ENCODE assay signal across 18 cellular contexts in the genomic region with DNA sequence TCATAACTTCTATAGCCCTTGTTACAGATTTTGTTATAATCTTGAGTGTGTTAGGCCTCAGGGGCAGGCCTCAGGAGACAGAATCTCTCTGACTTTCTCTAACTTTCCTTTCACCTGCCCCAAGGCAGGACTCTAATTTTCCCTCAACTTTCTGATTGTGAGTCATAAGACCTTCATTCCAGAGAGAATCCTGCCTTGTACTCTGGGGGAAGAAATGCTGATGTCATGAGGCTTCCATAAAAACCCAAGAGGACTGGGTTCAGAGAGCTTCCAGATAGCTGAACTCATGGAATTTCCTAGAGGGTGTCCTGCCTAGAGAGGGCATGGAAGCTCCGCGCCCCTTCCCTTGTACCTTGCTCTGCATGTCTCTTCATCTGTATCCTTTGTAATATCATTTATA. TPM values are rescaled to one million over a fixed set of nuclear protein-coding genes. Genes with fewer than 3 reads are reported as not detected.
DNase-seq lines count a peak whose midpoint lies in the region; ATAC-seq, FAIRE-seq and TF ChIP-seq lines count a peak whose summit lies in the region.
"Had no signal": no experiment of that assay in that cellular context is flagged by ENCODE, and none has a peak within 500 bp of the region (broad histone marks: within the 10 kb centered on the region; RNA-seq: fewer than 3 reads in every experiment).

No MANE protein-coding gene starts in this region.

- intact Hi-C loops in kidney (cut with DNase I): no loop called here

- CTCF ChIA-PET in HEK293 (lab: Yijun Ruan, JAX) (no interaction called here), WTC11 (lab: Charles Lee) (no interaction called here)

- H3K36me3 ChIP-seq in HEK293 (ENCODE audit: control insufficient read depth in 2 of 2, insufficient read depth in 1 of 2, low read length in 2 of 2): no peaks in the 10 kb centered on the region
- H3K36me3 ChIP-seq in kidney (ENCODE audit: control insufficient read depth in 1 of 2, insufficient read depth in 2 of 2, low read length in 2 of 2): no peaks in the 10 kb centered on the region
- H3K36me3 ChIP-seq: tibial artery had no signal

- no peak for ATAC-seq in WTC11
- no peak for ATAC-seq in HG03354 (IDR thresholded peaks at IDR 0.05; ENCODE audit: poor library complexity, severe bottlenecking, unreplicated experiment)
- ATAC-seq: HepG2, mucosa of descending colon had no signal

- POLR2A ChIA-PET in HEK293 (lab: Yijun Ruan, JAX): no interaction called here
- POLR2A ChIA-PET in WTC11 (lab: Charles Lee): interaction anchor here (1.2 kb wide), 1 partner anchor 77 kb away, joined by 5 read pairs; a partner anchor contains a TSS

- H3K4me1 ChIP-seq in HEK293 (ENCODE audit: control insufficient read depth, insufficient read depth, low read length) (no peaks in the 10 kb centered on the region), kidney (ENCODE audit: control insufficient read depth in 1 of 2, insufficient read depth in 1 of 2, low read depth in 1 of 2, low read length in 2 of 2) (no peaks in the 10 kb centered on the region)
- H3K4me1 ChIP-seq: tibial artery had no signal

- no peaks in the 10 kb centered on the region for H3K27me3 Mint-ChIP-seq in WTC11 (ENCODE audit: low read depth)
- H3K27me3 Mint-ChIP-seq: activated naive CD8-positive, alpha-beta T cell had no signal

- no peak overlapping the region for H3K4me3 ChIP-seq in HEK293 (ENCODE audit: low read depth, low read length)
- H3K4me3 ChIP-seq in fibroblast of pulmonary artery (replicated peaks; ENCODE audit: low read depth, low read length): no peak overlapping the region
- no peak overlapping the region for H3K4me3 ChIP-seq in skeletal muscle cell (ENCODE audit: low read depth, low read length)
- no peak overlapping the region for H3K4me3 ChIP-seq in kidney (ENCODE audit: low read length in 2 of 2)
- H3K4me3 ChIP-seq: mucosa of descending colon, tibial artery had no signal

- H3K27ac ChIP-seq in HEK293 (ENCODE audit: extremely low read depth, low read depth, low read length): no peak overlapping the region
- H3K27ac ChIP-seq in kidney (ENCODE audit: low read depth in 2 of 2, low read length in 2 of 2): no peak overlapping the region
- no peak overlapping the region for H3K27ac ChIP-seq in substantia nigra (ENCODE audit: low read depth, low read length, poor library complexity, severe bottlenecking)
- H3K27ac ChIP-seq: tibial artery had no signal

- H3K9ac ChIP-seq in kidney (ENCODE audit: low read length in 2 of 2): no peak overlapping the region

- no peaks in the 10 kb centered on the region for H3K9me3 ChIP-seq in HEK293 (ENCODE audit: control insufficient read depth, insufficient read depth, low read depth, low read length)
- H3K9me3 ChIP-seq in kidney (ENCODE audit: control insufficient read depth in 1 of 2, low read length in 2 of 2): no peaks in the 10 kb centered on the region
- H3K9me3 ChIP-seq: mucosa of descending colon, tibial artery had no signal

- no peak for TF ChIP-seq CTCF in HEK293 (tag by site-specific recombination; IDR thresholded peaks at IDR 0.05)
- TF ChIP-seq CTCF in WTC11 (IDR thresholded peaks at IDR 0.05): no peak
- TF ChIP-seq CTCF in fibroblast of pulmonary artery (IDR thresholded peaks at IDR 0.05; ENCODE audit: low read length, missing control alignments): no peak
- TF ChIP-seq CTCF in kidney (IDR thresholded peaks at IDR 0.05; ENCODE audit: borderline replicate concordance, extremely low read depth, insufficient read depth): no peak

- no peak overlapping the region for H3K4me3 Mint-ChIP-seq in WTC11
- H3K4me3 Mint-ChIP-seq: activated naive CD8-positive, alpha-beta T cell; T-helper 2 cell treated with Interferon-gamma antibody and Interleukin-4, amounts not matched to agents 5 μg/mL and 100 μg/mL, for 36 hours had no signal

- DNase-seq in WTC11 (ENCODE audit: low spot score) (no peak), fibroblast of pulmonary artery (ENCODE audit: low read depth) (peak; percentile 21), skeletal muscle cell (ENCODE audit: low read depth) (peak; percentile 56), kidney (no peak), substantia nigra (lab: John Stamatoyannopoulos, UW) (no peak), NCI-H2227 (lab: John Stamatoyannopoulos, UW; ENCODE audit: unreplicated experiment) (no peak)
- DNase-seq: activated CD4-positive, alpha-beta T cell treated with anti-CD3 and anti-CD28 coated beads for 48 hours; cerebellar nuclear complex; DMS79 treated with DMSO at 0.1 percent for 48 hours; head of caudate nucleus; mucosa of descending colon; SHP77; tibial artery had no signal

- no peak for FAIRE-seq in kidney (lab: Jason Lieb, UNC)
- FAIRE-seq: HepG2 had no signal

- H3K9me3 Mint-ChIP-seq in WTC11: no peaks in the 10 kb centered on the region
- H3K9me3 Mint-ChIP-seq: T-helper 2 cell treated with Interferon-gamma antibody and Interleukin-4, amounts not matched to agents 5 μg/mL and 100 μg/mL, for 36 hours had no signal

- peaks cover 22% of the 10 kb centered on the region for H3K4me1 Mint-ChIP-seq in WTC11

- H3K36me3 Mint-ChIP-seq in WTC11: no peaks in the 10 kb centered on the region

- peak overlapping the region; percentile 46; the same call in 1 of the 2 replicates for H3K27ac Mint-ChIP-seq in WTC11
- H3K27ac Mint-ChIP-seq: activated naive CD8-positive, alpha-beta T cell; T-helper 2 cell treated with Interferon-gamma antibody and Interleukin-4, amounts not matched to agents 5 μg/mL and 100 μg/mL, for 36 hours had no signal

TF ChIP-seq in HEK293, 187 proteins besides CTCF, POLR2A, EP300 and RAD21:
- TF ChIP-seq PRDM1 (tag by site-specific recombination; IDR thresholded peaks at IDR 0.05) (peak; percentile 85), ZNF433 (tag by site-specific recombination; IDR thresholded peaks at IDR 0.05; ENCODE audit: low read depth) (no peak)

TF ChIP-seq in WTC11, 78 proteins besides CTCF, POLR2A, EP300 and RAD21 (continues in another document):
- TF ChIP-seq, protein P1, sequence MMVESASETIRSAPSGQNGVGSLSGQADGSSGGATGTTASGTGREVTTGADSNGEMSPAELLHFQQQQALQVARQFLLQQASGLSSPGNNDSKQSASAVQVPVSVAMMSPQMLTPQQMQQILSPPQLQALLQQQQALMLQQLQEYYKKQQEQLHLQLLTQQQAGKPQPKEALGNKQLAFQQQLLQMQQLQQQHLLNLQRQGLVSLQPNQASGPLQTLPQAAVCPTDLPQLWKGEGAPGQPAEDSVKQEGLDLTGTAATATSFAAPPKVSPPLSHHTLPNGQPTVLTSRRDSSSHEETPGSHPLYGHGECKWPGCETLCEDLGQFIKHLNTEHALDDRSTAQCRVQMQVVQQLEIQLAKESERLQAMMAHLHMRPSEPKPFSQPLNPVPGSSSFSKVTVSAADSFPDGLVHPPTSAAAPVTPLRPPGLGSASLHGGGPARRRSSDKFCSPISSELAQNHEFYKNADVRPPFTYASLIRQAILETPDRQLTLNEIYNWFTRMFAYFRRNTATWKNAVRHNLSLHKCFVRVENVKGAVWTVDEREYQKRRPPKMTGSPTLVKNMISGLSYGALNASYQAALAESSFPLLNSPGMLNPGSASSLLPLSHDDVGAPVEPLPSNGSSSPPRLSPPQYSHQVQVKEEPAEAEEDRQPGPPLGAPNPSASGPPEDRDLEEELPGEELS (CRISPR knock-in tag; IDR thresholded peaks at IDR 0.05): no peak
- TF ChIP-seq, protein P2, sequence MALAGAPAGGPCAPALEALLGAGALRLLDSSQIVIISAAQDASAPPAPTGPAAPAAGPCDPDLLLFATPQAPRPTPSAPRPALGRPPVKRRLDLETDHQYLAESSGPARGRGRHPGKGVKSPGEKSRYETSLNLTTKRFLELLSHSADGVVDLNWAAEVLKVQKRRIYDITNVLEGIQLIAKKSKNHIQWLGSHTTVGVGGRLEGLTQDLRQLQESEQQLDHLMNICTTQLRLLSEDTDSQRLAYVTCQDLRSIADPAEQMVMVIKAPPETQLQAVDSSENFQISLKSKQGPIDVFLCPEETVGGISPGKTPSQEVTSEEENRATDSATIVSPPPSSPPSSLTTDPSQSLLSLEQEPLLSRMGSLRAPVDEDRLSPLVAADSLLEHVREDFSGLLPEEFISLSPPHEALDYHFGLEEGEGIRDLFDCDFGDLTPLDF (CRISPR knock-in tag; IDR thresholded peaks at IDR 0.05): no peak
- TF ChIP-seq, protein P3, sequence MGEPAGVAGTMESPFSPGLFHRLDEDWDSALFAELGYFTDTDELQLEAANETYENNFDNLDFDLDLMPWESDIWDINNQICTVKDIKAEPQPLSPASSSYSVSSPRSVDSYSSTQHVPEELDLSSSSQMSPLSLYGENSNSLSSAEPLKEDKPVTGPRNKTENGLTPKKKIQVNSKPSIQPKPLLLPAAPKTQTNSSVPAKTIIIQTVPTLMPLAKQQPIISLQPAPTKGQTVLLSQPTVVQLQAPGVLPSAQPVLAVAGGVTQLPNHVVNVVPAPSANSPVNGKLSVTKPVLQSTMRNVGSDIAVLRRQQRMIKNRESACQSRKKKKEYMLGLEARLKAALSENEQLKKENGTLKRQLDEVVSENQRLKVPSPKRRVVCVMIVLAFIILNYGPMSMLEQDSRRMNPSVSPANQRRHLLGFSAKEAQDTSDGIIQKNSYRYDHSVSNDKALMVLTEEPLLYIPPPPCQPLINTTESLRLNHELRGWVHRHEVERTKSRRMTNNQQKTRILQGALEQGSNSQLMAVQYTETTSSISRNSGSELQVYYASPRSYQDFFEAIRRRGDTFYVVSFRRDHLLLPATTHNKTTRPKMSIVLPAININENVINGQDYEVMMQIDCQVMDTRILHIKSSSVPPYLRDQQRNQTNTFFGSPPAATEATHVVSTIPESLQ (CRISPR knock-in tag; IDR thresholded peaks at IDR 0.05): no peak
- no peak for TF ChIP-seq ZNF121 (CRISPR knock-in tag; IDR thresholded peaks at IDR 0.05)
- no peak for TF ChIP-seq SOX15 (CRISPR knock-in tag; IDR thresholded peaks at IDR 0.05)

RNA-seq across cellular contexts. Expression of a gene that starts 5.3 kb away (rescaled TPM):
- 9.2 to 10.3 TPM (median 10.2 TPM) in 3 replicates for total RNA-seq in WTC11 (2021)
- total RNA-seq in kidney: 9.3 TPM
- polyA plus RNA-seq in kidney (ENCODE audit: insufficient read depth, low read depth, low replicate concordance): 4.7 TPM

RNA-seq across cellular contexts. Expression of a gene that starts 56.4 kb away (rescaled TPM):
- total RNA-seq in WTC11 (2021): 15.7 to 18.9 TPM (median 18.6 TPM) in 3 replicates
- total RNA-seq in kidney: 8.4 TPM
- 4.3 TPM for polyA plus RNA-seq in kidney (ENCODE audit: insufficient read depth, low read depth, low replicate concordance)

Comparison
In these comparisons a context has a peak if more than half of its experiments do, and no peak if none do; other contexts are left out.
1. DNase-seq: peak in fibroblast of pulmonary artery (single experiment) and skeletal muscle cell (single experiment); none in WTC11 (single experiment), kidney (single experiment), substantia nigra (0 of 49) and NCI-H2227 (single experiment).